2 cellular contexts compared by ENCODE assay signal in genomic region chr6:2763345-2763841, GRCh38.
TF ChIP-seq lines count a peak whose summit lies in the region.

No MANE protein-coding gene starts in this region.

TF ChIP-seq in HEK293, 187 proteins besides CTCF, POLR2A, EP300 and RAD21:
- no peak for TF ChIP-seq ZNF132 (tag by site-specific recombination; IDR thresholded peaks at IDR 0.05; ENCODE audit: borderline replicate concordance)
- 0 out of 2 replicates have a peak, but pooled peaks have one; percentile 6 for TF ChIP-seq ZNF202 (tag by site-specific recombination; IDR thresholded peaks at IDR 0.05; ENCODE audit: borderline replicate concordance)

TF ChIP-seq in H1, 55 proteins besides CTCF, POLR2A, EP300 and RAD21:
- TF ChIP-seq SAP30 (IDR thresholded peaks at IDR 0.05; ENCODE audit: insufficient read depth, insufficient replicate concordance, low read length) (no peak), MAFK (IDR thresholded peaks at IDR 0.05; ENCODE audit: low read depth, low read length) (no peak), NANOG (IDR thresholded peaks at IDR 0.05; ENCODE audit: insufficient read depth, low read depth, low read length, poor library complexity, severe bottlenecking) (no peak), HDAC2 (IDR thresholded peaks at IDR 0.05; ENCODE audit: borderline replicate concordance in 1 of 2, low read depth in 2 of 2, low read length in 2 of 2) (no peak), CEBPB (IDR thresholded peaks at IDR 0.05; ENCODE audit: low read depth, low read length) (0 out of 2 replicates have a peak, but pooled peaks have one; percentile 17), KDM5A (IDR thresholded peaks at IDR 0.05; ENCODE audit: low read length) (no peak)
